ENCODE assay signal across 13 cellular contexts in genomic region chr5:134494780-134495179, GRCh38.
"Had no signal": no experiment of that assay in that cellular context is flagged by ENCODE, and none has a peak within 500 bp of the region (broad histone marks: within the 10 kb centered on the region; RNA-seq: fewer than 3 reads in every experiment).

No MANE protein-coding gene starts in this region.

- H3K4me1 ChIP-seq: spleen had no signal

- DNase-seq: activated CD4-positive, alpha-beta T cell treated with anti-CD3 and anti-CD28 coated beads for 36 hours; activated CD4-positive, alpha-beta T cell treated with anti-CD3 and anti-CD28 coated beads, Interleukin-2, amount 50 U/mL, for 48 hours; activated naive CD4-positive, alpha-beta T cell treated with anti-CD3 and anti-CD28 coated beads for 36 hours; body of pancreas; caudate nucleus; effector memory CD8-positive, alpha-beta T cell; immature natural killer cell; left ventricle myocardium superior; occipital lobe; stimulated activated CD4-positive, alpha-beta T cell treated with anti-CD3 and anti-CD28 coated beads, Interleukin-4, amount 100 ng/mL, for 4 hours had no signal

- H3K27me3 Mint-ChIP-seq: activated CD4-positive, alpha-beta T cell treated with anti-CD3 and anti-CD28 coated beads for 36 hours; effector memory CD8-positive, alpha-beta T cell; stimulated activated memory B cell treated with anti-CD40 and anti-IgM and Interleukin-4, amounts not matched to agents 10 μg/mL and 1 μg/mL and 100 μg/mL, for 72 hours had no signal

- H3K36me3 Mint-ChIP-seq: immature natural killer cell; stimulated activated memory B cell treated with anti-CD40 and anti-IgM and Interleukin-4, amounts not matched to agents 10 μg/mL and 1 μg/mL and 100 μg/mL, for 72 hours; WTC11 had no signal

- H3K4me3 ChIP-seq: body of pancreas, spleen had no signal

- H3K27ac Mint-ChIP-seq: activated CD4-positive, alpha-beta T cell treated with anti-CD3 and anti-CD28 coated beads for 36 hours; activated naive CD4-positive, alpha-beta T cell treated with anti-CD3 and anti-CD28 coated beads for 36 hours; effector memory CD8-positive, alpha-beta T cell; immature natural killer cell; stimulated activated memory B cell treated with anti-CD40 and anti-IgM and Interleukin-4, amounts not matched to agents 10 μg/mL and 1 μg/mL and 100 μg/mL, for 72 hours; WTC11 had no signal

- H3K36me3 ChIP-seq: spleen had no signal

- H3K9me3 Mint-ChIP-seq: activated naive CD4-positive, alpha-beta T cell treated with anti-CD3 and anti-CD28 coated beads for 36 hours; effector memory CD8-positive, alpha-beta T cell; immature natural killer cell; stimulated activated memory B cell treated with anti-CD40 and anti-IgM and Interleukin-4, amounts not matched to agents 10 μg/mL and 1 μg/mL and 100 μg/mL, for 72 hours; WTC11 had no signal

- H3K4me1 Mint-ChIP-seq: activated CD4-positive, alpha-beta T cell treated with anti-CD3 and anti-CD28 coated beads for 36 hours; immature natural killer cell; WTC11 had no signal

- H3K27me3 ChIP-seq: body of pancreas, spleen had no signal

- H3K4me3 Mint-ChIP-seq: activated CD4-positive, alpha-beta T cell treated with anti-CD3 and anti-CD28 coated beads for 36 hours; activated naive CD4-positive, alpha-beta T cell treated with anti-CD3 and anti-CD28 coated beads for 36 hours; effector memory CD8-positive, alpha-beta T cell; immature natural killer cell; stimulated activated memory B cell treated with anti-CD40 and anti-IgM and Interleukin-4, amounts not matched to agents 10 μg/mL and 1 μg/mL and 100 μg/mL, for 72 hours; WTC11 had no signal

- H3K27ac ChIP-seq: body of pancreas, spleen had no signal

- ATAC-seq: activated CD4-positive, alpha-beta T cell treated with anti-CD3 and anti-CD28 coated beads for 36 hours; body of pancreas; effector memory CD8-positive, alpha-beta T cell; left ventricle myocardium superior; stimulated activated memory B cell treated with anti-CD40 and anti-IgM and Interleukin-4, amounts not matched to agents 10 μg/mL and 1 μg/mL and 100 μg/mL, for 72 hours; WTC11 had no signal

- H3K9me3 ChIP-seq: body of pancreas, spleen had no signal
